In genomic region chr13:75968103-75968838, GRCh38 we compare ENCODE assay signal across 23 cellular contexts.
A peak's percentile ranks its signal among the peaks of the same experiment; 100 is the strongest.
DNase-seq lines count a peak whose midpoint lies in the region; ATAC-seq and TF ChIP-seq lines count a peak whose summit lies in the region.
"Had no signal": no experiment of that assay in that cellular context is flagged by ENCODE, and none has a peak within 500 bp of the region (broad histone marks: within the 10 kb centered on the region; RNA-seq: fewer than 3 reads in every experiment).

No MANE protein-coding gene starts in this region.

- ATAC-seq in foreskin keratinocyte = peak; percentile 75
- ATAC-seq in HG03457 (IDR thresholded peaks at IDR 0.05; ENCODE audit: unreplicated experiment) = no peak
- no peak for ATAC-seq in HG02973 (IDR thresholded peaks at IDR 0.05; ENCODE audit: unreplicated experiment)
- ATAC-seq: activated naive CD4-positive, alpha-beta T cell treated with anti-CD3 and anti-CD28 coated beads, Interleukin-2, amount 50 U/mL, for 72 hours; activated T-helper 17 cell treated with anti-CD3 and anti-CD28 coated beads, Interleukin-2, amount 50 U/mL, for 72 hours; left colon; naive thymus-derived CD4-positive, alpha-beta T cell; WTC11 had no signal

- no peak overlapping the region for H3K27ac Mint-ChIP-seq in CD14-positive monocyte
- H3K27ac Mint-ChIP-seq: activated naive CD4-positive, alpha-beta T cell treated with anti-CD3 and anti-CD28 coated beads, Interleukin-2, amount 50 U/mL, for 72 hours; activated T-helper 17 cell treated with anti-CD3 and anti-CD28 coated beads, Interleukin-2, amount 50 U/mL, for 72 hours; naive thymus-derived CD4-positive, alpha-beta T cell had no signal

- H3K27me3 ChIP-seq in foreskin keratinocyte = no peaks in the 10 kb centered on the region
- H3K27me3 ChIP-seq: esophagus muscularis mucosa had no signal

- H3K27ac ChIP-seq in HEK293 (ENCODE audit: extremely low read depth, low read depth, low read length) (no peak overlapping the region), foreskin keratinocyte (no peak overlapping the region)
- H3K27ac ChIP-seq: C4-2B, esophagus muscularis mucosa had no signal

- H3K4me1 Mint-ChIP-seq in CD14-positive monocyte = no peaks in the 10 kb centered on the region
- H3K4me1 Mint-ChIP-seq: activated T-helper 17 cell treated with anti-CD3 and anti-CD28 coated beads, Interleukin-2, amount 50 U/mL, for 72 hours; naive thymus-derived CD4-positive, alpha-beta T cell had no signal

- no peaks in the 10 kb centered on the region for H3K36me3 Mint-ChIP-seq in CD14-positive monocyte
- H3K36me3 Mint-ChIP-seq: activated naive CD4-positive, alpha-beta T cell treated with anti-CD3 and anti-CD28 coated beads, Interleukin-2, amount 50 U/mL, for 72 hours; naive thymus-derived CD4-positive, alpha-beta T cell; WTC11 had no signal

- intact Hi-C loops in CD14-positive monocyte (cut with micrococcal nuclease) = no loop called here

- DNase-seq in AG10803 (ENCODE audit: low read depth) (peak; percentile 41), amniotic epithelial cell (ENCODE audit: low read depth) (peak; percentile 33), foreskin keratinocyte (peak; percentile 61 to 82), CD14-positive monocyte (ENCODE audit: low spot score) (no peak), LoVo (ENCODE audit: low spot score) (no peak)
- DNase-seq: ACHN; effector CD4-positive, alpha-beta T cell; GF-D8; glutamatergic neuron; left colon; mesendoderm; naive thymus-derived CD4-positive, alpha-beta T cell; NCI-H146; NCI-H526; T-helper 9 cell had no signal

- H3K36me3 ChIP-seq in HEK293 (ENCODE audit: control insufficient read depth in 2 of 2, insufficient read depth in 1 of 2, low read length in 2 of 2) = no peaks in the 10 kb centered on the region
- H3K36me3 ChIP-seq: esophagus muscularis mucosa had no signal

- H3K4me3 ChIP-seq in AG10803 (ENCODE audit: low read length) = no peak overlapping the region
- H3K4me3 ChIP-seq in HEK293 (ENCODE audit: low read depth, low read length) = no peak overlapping the region
- H3K4me3 ChIP-seq: esophagus muscularis mucosa had no signal

- CTCF ChIA-PET in HEK293 (lab: Yijun Ruan, JAX) = no interaction called here

- POLR2A ChIA-PET in HEK293 (lab: Yijun Ruan, JAX) = no interaction called here

- H3K9me3 ChIP-seq in HEK293 (ENCODE audit: control insufficient read depth, insufficient read depth, low read depth, low read length) = no peaks in the 10 kb centered on the region
- H3K9me3 ChIP-seq: esophagus muscularis mucosa had no signal

- no peaks in the 10 kb centered on the region for H3K27me3 Mint-ChIP-seq in CD14-positive monocyte (ENCODE audit: low read depth in 3 of 3)

- H3K4me3 Mint-ChIP-seq in CD14-positive monocyte = no peak overlapping the region
- H3K4me3 Mint-ChIP-seq: activated T-helper 17 cell treated with anti-CD3 and anti-CD28 coated beads, Interleukin-2, amount 50 U/mL, for 72 hours; naive thymus-derived CD4-positive, alpha-beta T cell; WTC11 had no signal

- no peak for TF ChIP-seq CTCF in AG10803 (conservative IDR thresholded peaks at IDR 0.05; ENCODE audit: low read length)
- no peak for TF ChIP-seq CTCF in HEK293 (tag by site-specific recombination; IDR thresholded peaks at IDR 0.05)
- TF ChIP-seq CTCF in foreskin keratinocyte (conservative IDR thresholded peaks at IDR 0.05) = no peak
- TF ChIP-seq CTCF in CD14-positive monocyte (IDR thresholded peaks at IDR 0.05) = no peak

- H3K4me1 ChIP-seq in HEK293 (ENCODE audit: control insufficient read depth, insufficient read depth, low read length) = no peaks in the 10 kb centered on the region
- H3K4me1 ChIP-seq in foreskin keratinocyte = no peaks in the 10 kb centered on the region

- H3K9me3 Mint-ChIP-seq in CD14-positive monocyte = no peaks in the 10 kb centered on the region
- H3K9me3 Mint-ChIP-seq: activated naive CD4-positive, alpha-beta T cell treated with anti-CD3 and anti-CD28 coated beads, Interleukin-2, amount 50 U/mL, for 72 hours; activated T-helper 17 cell treated with anti-CD3 and anti-CD28 coated beads, Interleukin-2, amount 50 U/mL, for 72 hours; WTC11 had no signal

TF ChIP-seq in HEK293, 187 proteins besides CTCF, POLR2A, EP300 and RAD21:
- TF ChIP-seq PRDM10 (tag by site-specific recombination; IDR thresholded peaks at IDR 0.05) (peak; percentile 73), IKZF3 (tag by site-specific recombination; IDR thresholded peaks at IDR 0.05) (no peak)

Comparison
In these comparisons a context has a peak if more than half of its experiments do, and no peak if none do; other contexts are left out.
1. DNase-seq: peak in AG10803 (single experiment), amniotic epithelial cell (single experiment) and foreskin keratinocyte (2 of 2); none in CD14-positive monocyte (single experiment) and LoVo (single experiment).